ENCODE assay signal across 8 cellular contexts in genomic region chr10:124106241-124106905, GRCh38. TPM values are rescaled to one million over a fixed set of nuclear protein-coding genes. Genes with fewer than 3 reads are reported as not detected.
DNase-seq lines count a peak whose midpoint lies in the region; ATAC-seq and TF ChIP-seq lines count a peak whose summit lies in the region.

No MANE protein-coding gene starts in this region.

- intact Hi-C loops in gastrocnemius medialis (cut with DNase I; ENCODE audit: low total_unique reads) = no loop called here

- H3K27me3 ChIP-seq in gastrocnemius medialis = no peaks in the 10 kb centered on the region
- no peaks in the 10 kb centered on the region for H3K27me3 ChIP-seq in effector memory CD4-positive, alpha-beta T cell (replicated peaks; ENCODE audit: control insufficient read depth, insufficient read depth, low read length, poor library complexity, severe bottlenecking)

- DNase-seq in GM03348 (ENCODE audit: low spot score) (peak; percentile 42), LoVo (ENCODE audit: low spot score) (peak; percentile 32), fibroblast of pulmonary artery (ENCODE audit: low read depth) (peak; percentile 90), gastrocnemius medialis (peak in 1 of 2 donors; percentile 37), NCI-H510A (lab: John Stamatoyannopoulos, UW) (no peak), epidermal melanocyte (ENCODE audit: insufficient read length, low spot score) (no peak)
- DNase-seq in effector memory CD4-positive, alpha-beta T cell = no peak

- TF ChIP-seq CTCF in fibroblast of pulmonary artery (IDR thresholded peaks at IDR 0.05; ENCODE audit: low read length, missing control alignments) (no peak), gastrocnemius medialis (IDR thresholded peaks at IDR 0.05 in 4 of 5, conservative IDR thresholded peaks at IDR 0.05 in 1 of 5) (no peak)

- TF ChIP-seq POLR2A in gastrocnemius medialis (IDR thresholded peaks at IDR 0.05) = no peak

- in situ Hi-C loops in gastrocnemius medialis (cut with MboI; ENCODE audit: low sequenced_read_pairs in 4 of 4) = loop anchor here in 2 of 4 donors (10.0 kb wide), 2 partner anchors 48 to 278 kb away; no protein-coding TSS in a partner anchor

- H3K4me3 ChIP-seq in fibroblast of pulmonary artery (replicated peaks; ENCODE audit: low read depth, low read length) (no peak overlapping the region), gastrocnemius medialis (no peak overlapping the region)
- H3K4me3 ChIP-seq in effector memory CD4-positive, alpha-beta T cell (ENCODE audit: insufficient read depth, low read depth, low read length, poor library complexity, severe bottlenecking) = no peak overlapping the region

- peak overlapping the region; percentile 31 to 73 (median 54) for H3K27ac ChIP-seq in gastrocnemius medialis
- no peak overlapping the region for H3K27ac ChIP-seq in effector memory CD4-positive, alpha-beta T cell (ENCODE audit: insufficient read depth, low read length, poor library complexity, severe bottlenecking)

- no peaks in the 10 kb centered on the region for H3K9me3 ChIP-seq in gastrocnemius medialis
- no peaks in the 10 kb centered on the region for H3K9me3 ChIP-seq in effector memory CD4-positive, alpha-beta T cell (ENCODE audit: control insufficient read depth, low read length)

- ATAC-seq in GM21619 (IDR thresholded peaks at IDR 0.05; ENCODE audit: unreplicated experiment) (peak; percentile 94), gastrocnemius medialis (peak; percentile 52 to 68)

- H3K4me1 ChIP-seq in gastrocnemius medialis = peaks cover 10 to 15% of the 10 kb centered on the region in 2 donors
- H3K4me1 ChIP-seq in effector memory CD4-positive, alpha-beta T cell (ENCODE audit: control insufficient read depth, insufficient read depth, low read length, poor library complexity, severe bottlenecking) = no peaks in the 10 kb centered on the region

- H3K36me3 ChIP-seq in gastrocnemius medialis = no peaks in the 10 kb centered on the region
- H3K36me3 ChIP-seq in effector memory CD4-positive, alpha-beta T cell (ENCODE audit: control insufficient read depth, insufficient read depth, low read length) = no peaks in the 10 kb centered on the region

RNA-seq across cellular contexts. Expression of gene CHST15, which starts 13.0 kb away (rescaled TPM):
- 10 to 100 TPM in 3 of 4 donors, 1 to 10 TPM in 1; 9.0 to 32.2 (median 20.3) TPM for total RNA-seq in gastrocnemius medialis

Comparison
In these comparisons a context has a peak if more than half of its experiments do, and no peak if none do; other contexts are left out.
1. DNase-seq: peak in GM03348 (single experiment), LoVo (single experiment) and fibroblast of pulmonary artery (single experiment); none in NCI-H510A (single experiment), epidermal melanocyte (single experiment) and effector memory CD4-positive, alpha-beta T cell (0 of 3).